17 cellular contexts compared by ENCODE assay signal in genomic region chr3:139586420-139587017, GRCh38. TPM values are rescaled to one million over a fixed set of nuclear protein-coding genes. Genes with fewer than 3 reads are reported as not detected.
DNase-seq lines count a peak whose midpoint lies in the region; ATAC-seq and TF ChIP-seq lines count a peak whose summit lies in the region.
"Had no signal": no experiment of that assay in that cellular context is flagged by ENCODE, and none has a peak within 500 bp of the region (broad histone marks: within the 10 kb centered on the region; RNA-seq: fewer than 3 reads in every experiment).

No MANE protein-coding gene starts in this region.

- no peaks in the 10 kb centered on the region for H3K9me3 Mint-ChIP-seq in activated T-helper 2 cell treated with anti-CD3 and anti-CD28 coated beads, Interferon-gamma antibody, Interleukin-2, Interleukin-4, amounts not matched to agents 10 μg/mL and 5 μg/mL and 100 μg/mL, durations not matched to agents 14 hours and 24 hours and 36 hours
- H3K9me3 Mint-ChIP-seq in T-helper 2 cell treated with Interferon-gamma antibody and Interleukin-4, amounts not matched to agents 5 μg/mL and 100 μg/mL, for 36 hours = peaks cover 6% of the 10 kb centered on the region
- H3K9me3 Mint-ChIP-seq: activated CD4-positive, alpha-beta memory T cell treated with anti-CD3 and anti-CD28 coated beads for 36 hours; activated naive CD4-positive, alpha-beta T cell treated with anti-CD3 and anti-CD28 coated beads, Interleukin-2, amount 10 ng/mL, durations not matched to agents 7 days and 5 days; central memory CD8-positive, alpha-beta T cell had no signal

- peaks cover 3% of the 10 kb centered on the region for H3K4me1 Mint-ChIP-seq in activated T-helper 2 cell treated with anti-CD3 and anti-CD28 coated beads, Interferon-gamma antibody, Interleukin-2, Interleukin-4, amounts not matched to agents 10 μg/mL and 5 μg/mL and 100 μg/mL, durations not matched to agents 14 hours and 24 hours and 36 hours (ENCODE audit: low read depth)
- H3K4me1 Mint-ChIP-seq in T-helper 2 cell treated with Interferon-gamma antibody and Interleukin-4, amounts not matched to agents 5 μg/mL and 100 μg/mL, for 36 hours (ENCODE audit: low read depth) = peaks cover 3% of the 10 kb centered on the region
- H3K4me1 Mint-ChIP-seq: central memory CD8-positive, alpha-beta T cell had no signal

- ATAC-seq in GM18858 (IDR thresholded peaks at IDR 0.05; ENCODE audit: unreplicated experiment) (peak; percentile 92), HG02870 (IDR thresholded peaks at IDR 0.05; ENCODE audit: unreplicated experiment) (peak; percentile 86), HG03565 (IDR thresholded peaks at IDR 0.05; ENCODE audit: unreplicated experiment) (peak; percentile 79)
- ATAC-seq: esophagus mucosa had no signal

- H3K27me3 Mint-ChIP-seq in activated T-helper 2 cell treated with anti-CD3 and anti-CD28 coated beads, Interferon-gamma antibody, Interleukin-2, Interleukin-4, amounts not matched to agents 10 μg/mL and 5 μg/mL and 100 μg/mL, durations not matched to agents 14 hours and 24 hours and 36 hours (ENCODE audit: low read depth) = peaks cover 5% of the 10 kb centered on the region
- peaks cover 1% of the 10 kb centered on the region for H3K27me3 Mint-ChIP-seq in T-helper 2 cell treated with Interferon-gamma antibody and Interleukin-4, amounts not matched to agents 5 μg/mL and 100 μg/mL, for 36 hours (ENCODE audit: low read depth)
- H3K27me3 Mint-ChIP-seq: activated CD4-positive, alpha-beta memory T cell treated with anti-CD3 and anti-CD28 coated beads for 36 hours; activated naive CD4-positive, alpha-beta T cell treated with anti-CD3 and anti-CD28 coated beads, Interleukin-2, amount 10 ng/mL, durations not matched to agents 7 days and 5 days; central memory CD8-positive, alpha-beta T cell had no signal

- H3K4me3 ChIP-seq in foreskin fibroblast (ENCODE audit: low read depth in 1 of 2, low read length in 2 of 2) = no peak overlapping the region
- H3K4me3 ChIP-seq: BLaER1 treated with 17β-estradiol and CSF1 and Interleukin-3, amounts not matched to agents 10 nM and 100 nM had no signal

- H3K36me3 Mint-ChIP-seq in activated T-helper 2 cell treated with anti-CD3 and anti-CD28 coated beads, Interferon-gamma antibody, Interleukin-2, Interleukin-4, amounts not matched to agents 10 μg/mL and 5 μg/mL and 100 μg/mL, durations not matched to agents 14 hours and 24 hours and 36 hours (ENCODE audit: low read depth) = no peaks in the 10 kb centered on the region
- no peaks in the 10 kb centered on the region for H3K36me3 Mint-ChIP-seq in T-helper 2 cell treated with Interferon-gamma antibody and Interleukin-4, amounts not matched to agents 5 μg/mL and 100 μg/mL, for 36 hours (ENCODE audit: low read depth)
- H3K36me3 Mint-ChIP-seq: activated naive CD4-positive, alpha-beta T cell treated with anti-CD3 and anti-CD28 coated beads, Interleukin-2, amount 10 ng/mL, durations not matched to agents 7 days and 5 days had no signal

- no peak overlapping the region for H3K27ac Mint-ChIP-seq in activated T-helper 2 cell treated with anti-CD3 and anti-CD28 coated beads, Interferon-gamma antibody, Interleukin-2, Interleukin-4, amounts not matched to agents 10 μg/mL and 5 μg/mL and 100 μg/mL, durations not matched to agents 14 hours and 24 hours and 36 hours
- no peak overlapping the region for H3K27ac Mint-ChIP-seq in T-helper 2 cell treated with Interferon-gamma antibody and Interleukin-4, amounts not matched to agents 5 μg/mL and 100 μg/mL, for 36 hours
- H3K27ac Mint-ChIP-seq: activated CD4-positive, alpha-beta memory T cell treated with anti-CD3 and anti-CD28 coated beads for 36 hours; activated naive CD4-positive, alpha-beta T cell treated with anti-CD3 and anti-CD28 coated beads, Interleukin-2, amount 10 ng/mL, durations not matched to agents 7 days and 5 days had no signal

- no peak overlapping the region for H3K4me3 Mint-ChIP-seq in activated T-helper 2 cell treated with anti-CD3 and anti-CD28 coated beads, Interferon-gamma antibody, Interleukin-2, Interleukin-4, amounts not matched to agents 10 μg/mL and 5 μg/mL and 100 μg/mL, durations not matched to agents 14 hours and 24 hours and 36 hours (ENCODE audit: low read depth)
- H3K4me3 Mint-ChIP-seq in T-helper 2 cell treated with Interferon-gamma antibody and Interleukin-4, amounts not matched to agents 5 μg/mL and 100 μg/mL, for 36 hours = no peak overlapping the region
- H3K4me3 Mint-ChIP-seq: activated CD4-positive, alpha-beta memory T cell treated with anti-CD3 and anti-CD28 coated beads for 36 hours; activated naive CD4-positive, alpha-beta T cell treated with anti-CD3 and anti-CD28 coated beads, Interleukin-2, amount 10 ng/mL, durations not matched to agents 7 days and 5 days; central memory CD8-positive, alpha-beta T cell had no signal

- no peak for TF ChIP-seq CTCF in GM20000 (IDR thresholded peaks at IDR 0.05; ENCODE audit: extremely low read depth, missing control alignments)
- TF ChIP-seq CTCF in foreskin fibroblast (IDR thresholded peaks at IDR 0.05; ENCODE audit: low read depth, low read length) = no peak

- DNase-seq in GM20000 (ENCODE audit: low spot score) = peak; percentile 47
- DNase-seq in foreskin fibroblast = no peak
- no peak for DNase-seq in AG08396 (ENCODE audit: low spot score)
- no peak for DNase-seq in activated T-helper 2 cell treated with anti-CD3 and anti-CD28 coated beads, Interferon-gamma antibody, Interleukin-2, Interleukin-4, amounts not matched to agents 10 μg/mL and 5 μg/mL and 100 μg/mL, durations not matched to agents 14 hours and 24 hours and 36 hours (ENCODE audit: low spot score)
- DNase-seq in T-helper 2 cell treated with Interferon-gamma antibody and Interleukin-4, amounts not matched to agents 5 μg/mL and 100 μg/mL, for 36 hours (ENCODE audit: low spot score) = no peak
- DNase-seq: activated CD4-positive, alpha-beta memory T cell treated with anti-CD3 and anti-CD28 coated beads for 36 hours; activated naive CD4-positive, alpha-beta T cell treated with anti-CD3 and anti-CD28 coated beads, Interleukin-2, amount 10 ng/mL, durations not matched to agents 7 days and 5 days; GDM1; KG1; OCI-M1 had no signal

- intact Hi-C loops in activated T-helper 2 cell treated with anti-CD3 and anti-CD28 coated beads, Interferon-gamma antibody, Interleukin-2, Interleukin-4, amounts not matched to agents 10 μg/mL and 5 μg/mL and 100 μg/mL, durations not matched to agents 14 hours and 24 hours and 36 hours (cut with micrococcal nuclease) = no loop called here

RNA-seq across cellular contexts. Expression of gene RBP1, which starts 47.0 kb away (rescaled TPM):
- not detected in 2 replicates for total RNA-seq in activated T-helper 2 cell treated with anti-CD3 and anti-CD28 coated beads, Interferon-gamma antibody, Interleukin-2, Interleukin-4, amounts not matched to agents 10 μg/mL and 5 μg/mL and 100 μg/mL, durations not matched to agents 14 hours and 24 hours and 36 hours
- total RNA-seq: activated CD4-positive, alpha-beta memory T cell treated with anti-CD3 and anti-CD28 coated beads for 36 hours; T-helper 1 cell treated with Interleukin-12 subunit alpha and Interleukin-12 subunit beta and Interleukin-4 antibody, amounts not matched to agents 30 ng/mL and 1 ng/mL, for 36 hours had no signal
